22 cellular contexts compared by ENCODE assay signal in genomic region chr15:76298986-76299385, GRCh38. TPM values are rescaled to one million over a fixed set of nuclear protein-coding genes. Genes with fewer than 3 reads are reported as not detected.
DNase-seq lines count a peak whose midpoint lies in the region; ATAC-seq, FAIRE-seq and TF ChIP-seq lines count a peak whose summit lies in the region.
"Had no signal": no experiment of that assay in that cellular context is flagged by ENCODE, and none has a peak within 500 bp of the region (broad histone marks: within the 10 kb centered on the region; RNA-seq: fewer than 3 reads in every experiment).

No MANE protein-coding gene starts in this region.

- DNase-seq in A549 (ENCODE audit: low read depth in 1 of 2, low spot score in 1 of 2) (no peak), endothelial cell (ENCODE audit: low spot score) (no peak), left lung (no peak), gastrocnemius medialis (no peak), NCI-H69 (lab: John Stamatoyannopoulos, UW) (no peak), NCI-H1694 (lab: John Stamatoyannopoulos, UW) (no peak)
- no peak for DNase-seq in activated CD4-positive, CD25-positive, alpha-beta regulatory T cell (lab: John Stamatoyannopoulos, UW)
- DNase-seq: CD4-positive, alpha-beta T cell; HCEC 1CT; NCI-H1105; NCI-H1436 treated with DMSO at 0.1 percent for 48 hours; NCI-H1930; NCI-H2107; NCI-H446; NCI-H524 treated with DMSO at 0.1 percent for 48 hours; SIG-M5 had no signal

- no peak for TF ChIP-seq EP300 in A549 (IDR thresholded peaks at IDR 0.05)

- H3K9me3 Mint-ChIP-seq in endothelial cell (ENCODE audit: unreplicated experiment) = no peaks in the 10 kb centered on the region
- H3K9me3 Mint-ChIP-seq: CD4-positive, alpha-beta T cell had no signal

- H3K79me2 ChIP-seq in OCI-LY3 (ENCODE audit: low read length) = peaks cover 97% of the 10 kb centered on the region

- H3K4me1 ChIP-seq in A549 (peaks cover 14% of the 10 kb centered on the region; the same call in 2 of the 3 replicates), OCI-LY3 (ENCODE audit: low read length) (peaks cover 21% of the 10 kb centered on the region), left lung (peaks cover 5 to 23% of the 10 kb centered on the region in 2 donors), gastrocnemius medialis (peaks cover 16 to 50% of the 10 kb centered on the region in 2 donors)

- H3K4me3 Mint-ChIP-seq in endothelial cell (ENCODE audit: unreplicated experiment) = no peak overlapping the region
- H3K4me3 Mint-ChIP-seq: CD4-positive, alpha-beta T cell had no signal

- no peak overlapping the region for H3K4me3 ChIP-seq in A549
- H3K4me3 ChIP-seq in OCI-LY3 (ENCODE audit: low read length) = no peak overlapping the region
- H3K4me3 ChIP-seq in left lung = no peak overlapping the region
- H3K4me3 ChIP-seq in gastrocnemius medialis = no peak overlapping the region
- H3K4me3 ChIP-seq: BLaER1 treated with 17β-estradiol and CSF1 and Interleukin-3, amounts not matched to agents 10 nM and 100 nM; SK-N-MC had no signal

- in situ Hi-C loops in gastrocnemius medialis (cut with MboI; ENCODE audit: low sequenced_read_pairs in 4 of 4) = no loop called here

- 57% methylated on average over 3 of the region's 3 CpGs for WGBS in A549 (ENCODE audit: missing lambda C conversion rate)

- intact Hi-C loops in left lung (cut with DNase I) = no loop called here
- intact Hi-C loops in gastrocnemius medialis (cut with DNase I; ENCODE audit: low total_unique reads) = loop anchor here (5.0 kb wide), 1 partner anchor 67 kb away; no protein-coding TSS in a partner anchor

- peak overlapping the region; percentile 53 for H3K27ac Mint-ChIP-seq in endothelial cell (ENCODE audit: unreplicated experiment)
- H3K27ac Mint-ChIP-seq: CD4-positive, alpha-beta T cell had no signal

- no peak for TF ChIP-seq RAD21 in A549 (conservative IDR thresholded peaks at IDR 0.05 in 1 of 2, IDR thresholded peaks at IDR 0.05 in 1 of 2)

- H3K27me3 Mint-ChIP-seq in endothelial cell (ENCODE audit: unreplicated experiment) = no peaks in the 10 kb centered on the region
- H3K27me3 Mint-ChIP-seq: CD4-positive, alpha-beta T cell had no signal

- H3K4me2 ChIP-seq in A549 (peak overlapping the region; percentile 13; the same call in 1 of the 3 replicates), OCI-LY3 (ENCODE audit: low read length) (peak overlapping the region; percentile 5; the same call in 1 of the 2 replicates)

- H3K4me1 Mint-ChIP-seq in endothelial cell (ENCODE audit: unreplicated experiment) = no peaks in the 10 kb centered on the region

- TF ChIP-seq CTCF in A549 (IDR thresholded peaks at IDR 0.05) (no peak), OCI-LY3 (IDR thresholded peaks at IDR 0.05; ENCODE audit: low read depth, low read length) (no peak), endothelial cell (IDR thresholded peaks at IDR 0.05; ENCODE audit: unreplicated experiment) (no peak), left lung (IDR thresholded peaks at IDR 0.05) (no peak), gastrocnemius medialis (IDR thresholded peaks at IDR 0.05 in 4 of 5, conservative IDR thresholded peaks at IDR 0.05 in 1 of 5) (no peak)

- H4K20me1 ChIP-seq in OCI-LY3 (ENCODE audit: insufficient read depth, low read length) = peaks cover 90% of the 10 kb centered on the region

- POLR2A ChIA-PET in A549 (lab: Yijun Ruan, JAX) = no interaction called here

- ATAC-seq in A549 (peak in 1 of 2 experiments; percentile 29; a peak in 1 of 6 replicates), left lung (peak; percentile 53), gastrocnemius medialis (no peak)
- ATAC-seq: Panc1 had no signal

- no peaks in the 10 kb centered on the region for H3K36me3 Mint-ChIP-seq in endothelial cell (ENCODE audit: low read depth, unreplicated experiment)

- H3K27me3 ChIP-seq in OCI-LY3 (ENCODE audit: low read depth, low read length) (no peaks in the 10 kb centered on the region), left lung (no peaks in the 10 kb centered on the region), gastrocnemius medialis (no peaks in the 10 kb centered on the region)
- H3K27me3 ChIP-seq: BLaER1 treated with 17β-estradiol and CSF1 and Interleukin-3, amounts not matched to agents 10 nM and 100 nM had no signal

- H3K9ac ChIP-seq in OCI-LY3 (ENCODE audit: low read length) = no peak overlapping the region
- H3K9ac ChIP-seq: BLaER1 treated with 17β-estradiol and CSF1 and Interleukin-3, amounts not matched to agents 10 nM and 100 nM had no signal

- TF ChIP-seq POLR2A in A549 (IDR thresholded peaks at IDR 0.05; ENCODE audit: low read length) (no peak), gastrocnemius medialis (IDR thresholded peaks at IDR 0.05) (no peak)

- H3K27ac ChIP-seq in A549 = no peak overlapping the region
- no peak overlapping the region for H3K27ac ChIP-seq in OCI-LY3 (ENCODE audit: low read length)
- H3K27ac ChIP-seq in left lung = no peak overlapping the region
- H3K27ac ChIP-seq in gastrocnemius medialis = no peak overlapping the region
- H3K27ac ChIP-seq: BLaER1 treated with 17β-estradiol and CSF1 and Interleukin-3, amounts not matched to agents 10 nM and 100 nM; SK-N-MC had no signal

- no peak for FAIRE-seq in A549 (lab: Jason Lieb, UNC)
- FAIRE-seq: G401.6, H1 had no signal

- CTCF ChIA-PET in A549 (lab: Yijun Ruan, JAX) = interaction anchor here (0.9 to 2.6 kb wide), 4 partner anchors 8 to 35 kb away, joined by 4 to 6 read pairs (median 5); no protein-coding TSS in a partner anchor

- H2AFZ ChIP-seq in OCI-LY3 (ENCODE audit: low read depth, low read length) = no peak overlapping the region

- H3K36me3 ChIP-seq in OCI-LY3 (replicated peaks; ENCODE audit: low read depth, low read length) = peaks cover 11% of the 10 kb centered on the region
- H3K36me3 ChIP-seq in left lung = no peaks in the 10 kb centered on the region
- H3K36me3 ChIP-seq in gastrocnemius medialis = no peaks in the 10 kb centered on the region

- H3K9me3 ChIP-seq in A549 (no peaks in the 10 kb centered on the region), OCI-LY3 (ENCODE audit: insufficient read depth, low read length) (no peaks in the 10 kb centered on the region), left lung (no peaks in the 10 kb centered on the region), gastrocnemius medialis (no peaks in the 10 kb centered on the region)

TF ChIP-seq in A549, 52 proteins besides CTCF, POLR2A, EP300 and RAD21 (continues in another document):
- TF ChIP-seq ZSCAN20 (CRISPR knock-in tag; IDR thresholded peaks at IDR 0.05) = no peak
- no peak for TF ChIP-seq BCL3 (IDR thresholded peaks at IDR 0.05)
- TF ChIP-seq PHF8 (IDR thresholded peaks at IDR 0.05; ENCODE audit: borderline replicate concordance, low read depth) = no peak
- TF ChIP-seq HMGXB4 (CRISPR knock-in tag; IDR thresholded peaks at IDR 0.05; ENCODE audit: borderline replicate concordance) = no peak
- no peak for TF ChIP-seq CBX8 (IDR thresholded peaks at IDR 0.05)
- TF ChIP-seq, protein P1, sequence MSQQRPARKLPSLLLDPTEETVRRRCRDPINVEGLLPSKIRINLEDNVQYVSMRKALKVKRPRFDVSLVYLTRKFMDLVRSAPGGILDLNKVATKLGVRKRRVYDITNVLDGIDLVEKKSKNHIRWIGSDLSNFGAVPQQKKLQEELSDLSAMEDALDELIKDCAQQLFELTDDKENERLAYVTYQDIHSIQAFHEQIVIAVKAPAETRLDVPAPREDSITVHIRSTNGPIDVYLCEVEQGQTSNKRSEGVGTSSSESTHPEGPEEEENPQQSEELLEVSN (IDR thresholded peaks at IDR 0.05; ENCODE audit: borderline replicate concordance, low read depth) = no peak
- no peak for TF ChIP-seq GATA3 (IDR thresholded peaks at IDR 0.05; ENCODE audit: borderline replicate concordance)

RNA-seq across cellular contexts. Expression of gene ETFA, which starts 12.3 kb away (rescaled TPM):
- polyA plus RNA-seq in A549 (2011; rRNA removed) (395 and 412 TPM in 2 replicates), A549 (2017; fragmentation: RNase III; extraction: RNeasy Plus Mini Kit Qiagen cat#74134 plus additional on column Dnase treatment) (235 to 243 TPM (median 243 TPM) in 3 replicates)
- polyA plus RNA-seq in A549 (2012; cell fraction: cytosol; rRNA removed) = 207 and 218 TPM in 2 replicates
- polyA plus RNA-seq in A549 (2012; cell fraction: nucleus; rRNA removed) = 73.2 and 78.9 TPM in 2 replicates
- polyA minus RNA-seq in A549 (2011; rRNA and poly(A)+ RNA removed) = 159 and 171 TPM in 2 replicates
- total RNA-seq in endothelial cell (ENCODE audit: unreplicated experiment) (103 TPM), left lung (100 to 1,000 TPM; 102 to 110 TPM), gastrocnemius medialis (100 to 1,000 TPM; 179 to 261 (median 227) TPM)

RNA-seq across cellular contexts. Expression of gene ISL2, which starts 37.6 kb away (rescaled TPM):
- polyA plus RNA-seq in A549 (2011; rRNA removed) = 2.6 TPM in 2 replicates
- polyA plus RNA-seq in A549 (2012; cell fraction: cytosol; rRNA removed) = 6.5 and 7.1 TPM in 2 replicates
- polyA plus RNA-seq in A549 (2012; cell fraction: nucleus; rRNA removed) = 27.0 and 30.9 TPM in 2 replicates
- 2.6 to 3.8 TPM (median 3.2 TPM) in 3 replicates for polyA plus RNA-seq in A549 (2017; fragmentation: RNase III; extraction: RNeasy Plus Mini Kit Qiagen cat#74134 plus additional on column Dnase treatment)
- polyA minus RNA-seq in A549 (2011; rRNA and poly(A)+ RNA removed) = 2.5 and 3.2 TPM in 2 replicates
- total RNA-seq in endothelial cell (ENCODE audit: unreplicated experiment) = 1.4 TPM
- total RNA-seq in left lung = under 1 TPM; 0.17 to 0.39 TPM
- not detected for total RNA-seq in gastrocnemius medialis
- total RNA-seq: CD4-positive, alpha-beta T cell had no signal
